14 cellular contexts compared by ENCODE assay signal in the genomic region with DNA sequence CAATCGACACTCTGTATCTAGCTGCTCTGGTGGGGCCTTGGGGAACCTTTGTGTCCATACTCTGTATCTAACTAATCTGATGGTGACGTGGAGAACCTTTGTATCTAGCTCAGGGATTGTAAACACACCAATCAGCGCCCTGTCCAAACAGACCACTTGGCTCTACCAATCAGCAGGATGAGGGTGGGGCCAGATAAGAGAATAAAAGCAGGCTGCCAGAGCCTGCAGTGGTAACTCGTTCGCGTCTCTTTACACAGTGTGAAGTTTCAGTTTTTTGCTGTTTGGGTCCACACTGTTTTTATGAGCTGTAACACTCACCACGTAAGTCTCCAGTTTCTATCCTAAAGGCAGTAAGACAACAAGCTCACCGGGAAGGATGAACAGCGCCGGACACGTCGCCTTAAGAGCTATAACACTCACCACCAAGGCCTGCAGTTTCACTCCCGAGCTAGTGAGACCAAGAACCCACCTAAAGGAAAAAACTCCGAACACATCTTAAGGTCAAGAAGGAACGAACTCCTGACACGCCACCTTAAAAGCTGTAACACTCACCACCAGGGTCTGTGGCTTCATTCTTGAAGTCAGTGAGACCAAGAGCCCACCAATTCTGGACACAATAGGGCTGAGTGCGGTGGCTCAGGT.
DNase-seq lines count a peak whose midpoint lies in the region; ATAC-seq and TF ChIP-seq lines count a peak whose summit lies in the region.
"Had no signal": no experiment of that assay in that cellular context is flagged by ENCODE, and none has a peak within 500 bp of the region (broad histone marks: within the 10 kb centered on the region; RNA-seq: fewer than 3 reads in every experiment).

No MANE protein-coding gene starts in this region.

- H3K9ac ChIP-seq in mesenchymal stem cell (ENCODE audit: low read length): no peak overlapping the region

- no peak overlapping the region for H2AK5ac ChIP-seq in mesenchymal stem cell (ENCODE audit: low read length, severe bottlenecking)

- DNase-seq in activated T-cell treated with anti-CD3 and anti-CD28 coated beads, Interleukin-2, amount 50 U/mL, for 72 hours: no peak
- no peak for DNase-seq in activated T-cell treated with anti-CD3 and anti-CD28 coated beads, Interleukin-2, amount 50 U/mL, for 1 hour
- DNase-seq in activated B cell treated with CpG ODN at 0.5 μM for 24 hours: no peak
- no peak for DNase-seq in mesenchymal stem cell
- no peak for DNase-seq in stimulated activated naive CD8-positive, alpha-beta T cell treated with anti-CD3 and anti-CD28 coated beads, Interleukin-15, amount 100 ng/mL, for 72 hours
- DNase-seq in HUDEP-2 (lab: John Stamatoyannopoulos, UW; ENCODE audit: unreplicated experiment in 76 of 76): no peak
- DNase-seq in amygdala (lab: John Stamatoyannopoulos, UW): no peak
- DNase-seq: activated CD4-positive, alpha-beta T cell treated with anti-CD3 and anti-CD28 coated beads, Interleukin-2, amount 10 ng/mL, durations not matched to agents 24 days and 14 days; activated gamma-delta T cell; effector CD4-positive, alpha-beta T cell; GF-D8; NCI-H2029 treated with DMSO at 0.1 percent for 48 hours had no signal

- no peak for ATAC-seq in activated T-cell treated with anti-CD3 and anti-CD28 coated beads, Interleukin-2, amount 50 U/mL, for 72 hours (replicated peaks in 1 of 2)
- ATAC-seq in activated B cell treated with CpG ODN at 0.5 μM for 24 hours (ENCODE audit: low read depth): no peak
- ATAC-seq in stimulated activated naive CD8-positive, alpha-beta T cell treated with anti-CD3 and anti-CD28 coated beads, Interleukin-15, amount 100 ng/mL, for 72 hours: no peak
- no peak for ATAC-seq in activated CD4-positive, CD25-positive, alpha-beta regulatory T cell treated with anti-CD3 and anti-CD28 coated beads, Interleukin-2, amount 50 U/mL, for 24 hours

- H3K4me3 Mint-ChIP-seq in activated T-cell treated with anti-CD3 and anti-CD28 coated beads, Interleukin-2, amount 50 U/mL, for 72 hours: peak overlapping the region; percentile 27 to 93
- H3K4me3 Mint-ChIP-seq in activated B cell treated with CpG ODN at 0.5 μM for 24 hours: peak overlapping the region; percentile 93
- peak overlapping the region; percentile 93 for H3K4me3 Mint-ChIP-seq in stimulated activated naive CD8-positive, alpha-beta T cell treated with anti-CD3 and anti-CD28 coated beads, Interleukin-15, amount 100 ng/mL, for 72 hours

- no peak overlapping the region for H3K27ac ChIP-seq in mesenchymal stem cell (ENCODE audit: low read length, poor library complexity, severe bottlenecking)

- no peak overlapping the region for H3K14ac ChIP-seq in mesenchymal stem cell (ENCODE audit: low read length in 2 of 2)

- no peaks in the 10 kb centered on the region for H3K9me3 Mint-ChIP-seq in activated T-cell treated with anti-CD3 and anti-CD28 coated beads, Interleukin-2, amount 50 U/mL, for 72 hours
- H3K9me3 Mint-ChIP-seq in activated B cell treated with CpG ODN at 0.5 μM for 24 hours: no peaks in the 10 kb centered on the region
- H3K9me3 Mint-ChIP-seq in stimulated activated naive CD8-positive, alpha-beta T cell treated with anti-CD3 and anti-CD28 coated beads, Interleukin-15, amount 100 ng/mL, for 72 hours: no peaks in the 10 kb centered on the region
- H3K9me3 Mint-ChIP-seq: activated CD4-positive, alpha-beta T cell treated with anti-CD3 and anti-CD28 coated beads, Interleukin-2, amount 10 ng/mL, durations not matched to agents 24 days and 14 days had no signal

- peaks cover 0 to 2% of the 10 kb centered on the region in 2 donors for H3K36me3 Mint-ChIP-seq in activated T-cell treated with anti-CD3 and anti-CD28 coated beads, Interleukin-2, amount 50 U/mL, for 72 hours (ENCODE audit: insufficient read depth in 2 of 2)
- peaks cover 6% of the 10 kb centered on the region for H3K36me3 Mint-ChIP-seq in activated B cell treated with CpG ODN at 0.5 μM for 24 hours (ENCODE audit: low read depth)

- no peaks in the 10 kb centered on the region for H3K36me3 ChIP-seq in mesenchymal stem cell (ENCODE audit: control insufficient read depth in 1 of 2, insufficient read depth in 2 of 2, low read depth in 1 of 2, low read length in 2 of 2)

- no peaks in the 10 kb centered on the region for H3K27me3 Mint-ChIP-seq in activated T-cell treated with anti-CD3 and anti-CD28 coated beads, Interleukin-2, amount 50 U/mL, for 72 hours (ENCODE audit: low read depth)
- no peaks in the 10 kb centered on the region for H3K27me3 Mint-ChIP-seq in activated B cell treated with CpG ODN at 0.5 μM for 24 hours
- no peaks in the 10 kb centered on the region for H3K27me3 Mint-ChIP-seq in stimulated activated naive CD8-positive, alpha-beta T cell treated with anti-CD3 and anti-CD28 coated beads, Interleukin-15, amount 100 ng/mL, for 72 hours

- H3K27ac Mint-ChIP-seq in activated T-cell treated with anti-CD3 and anti-CD28 coated beads, Interleukin-2, amount 50 U/mL, for 72 hours: no peak overlapping the region
- H3K27ac Mint-ChIP-seq in activated B cell treated with CpG ODN at 0.5 μM for 24 hours: no peak overlapping the region
- peak overlapping the region in 1 of 2 donors; percentile 52 for H3K27ac Mint-ChIP-seq in stimulated activated naive CD8-positive, alpha-beta T cell treated with anti-CD3 and anti-CD28 coated beads, Interleukin-15, amount 100 ng/mL, for 72 hours
- H3K27ac Mint-ChIP-seq: activated CD4-positive, alpha-beta T cell treated with anti-CD3 and anti-CD28 coated beads, Interleukin-2, amount 10 ng/mL, durations not matched to agents 24 days and 14 days had no signal

- no peaks in the 10 kb centered on the region for H3K9me3 ChIP-seq in mesenchymal stem cell (ENCODE audit: control insufficient read depth, low read length)

- H4K8ac ChIP-seq in mesenchymal stem cell (ENCODE audit: low read length): no peak overlapping the region

- H2BK15ac ChIP-seq in mesenchymal stem cell (ENCODE audit: low read depth, poor library complexity, severe bottlenecking): peak overlapping the region; percentile 67

- H2BK5ac ChIP-seq in mesenchymal stem cell (ENCODE audit: low read depth, low read length, poor library complexity, severe bottlenecking): no peak overlapping the region

- CTCF ChIA-PET in activated B cell treated with CpG ODN at 0.5 μM for 24 hours (lab: Charles Lee): no interaction called here

- 96% methylated on average over 16 of the region's 17 CpGs for WGBS in mesenchymal stem cell

- no peaks in the 10 kb centered on the region for H3K27me3 ChIP-seq in mesenchymal stem cell (ENCODE audit: control insufficient read depth in 1 of 2, insufficient read depth in 1 of 2, low read length in 2 of 2)
- H3K27me3 ChIP-seq: hepatocyte had no signal

- intact Hi-C loops in activated B cell treated with CpG ODN at 0.5 μM for 24 hours (cut with micrococcal nuclease): loop anchor here (5.0 to 10.0 kb wide), 6 partner anchors 63 to 1017 kb away; a partner anchor contains a TSS

- H4K91ac ChIP-seq in mesenchymal stem cell (ENCODE audit: low read length): no peak overlapping the region

- no peak for TF ChIP-seq CTCF in activated B cell treated with CpG ODN at 0.5 μM for 24 hours (IDR thresholded peaks at IDR 0.05)

- POLR2A ChIA-PET in activated B cell treated with CpG ODN at 0.5 μM for 24 hours (lab: Charles Lee): interaction anchor here (1.0 to 1.1 kb wide), 2 partner anchors 17 to 99 kb away, joined by 3 to 4 read pairs; no protein-coding TSS in a partner anchor

- peaks cover 26% of the 10 kb centered on the region for H3K4me1 Mint-ChIP-seq in activated T-cell treated with anti-CD3 and anti-CD28 coated beads, Interleukin-2, amount 50 U/mL, for 72 hours (ENCODE audit: low read depth)
- peaks cover 24% of the 10 kb centered on the region for H3K4me1 Mint-ChIP-seq in activated B cell treated with CpG ODN at 0.5 μM for 24 hours
- H3K4me1 Mint-ChIP-seq in stimulated activated naive CD8-positive, alpha-beta T cell treated with anti-CD3 and anti-CD28 coated beads, Interleukin-15, amount 100 ng/mL, for 72 hours: peaks cover 41% of the 10 kb centered on the region

- no peak overlapping the region for H3K18ac ChIP-seq in mesenchymal stem cell (ENCODE audit: low read depth in 1 of 2, low read length in 2 of 2)

- H3K4ac ChIP-seq in mesenchymal stem cell (ENCODE audit: low read depth in 1 of 2, low read length in 2 of 2): no peak overlapping the region

- H3K4me2 ChIP-seq in mesenchymal stem cell (ENCODE audit: low read length, poor library complexity, severe bottlenecking): no peak overlapping the region

- H2BK120ac ChIP-seq in mesenchymal stem cell (ENCODE audit: low read depth, low read length): no peak overlapping the region

- H2AFZ ChIP-seq in mesenchymal stem cell (ENCODE audit: low read depth, low read length): no peak overlapping the region

- H3K23ac ChIP-seq in mesenchymal stem cell (ENCODE audit: low read length in 2 of 2): no peak overlapping the region

- H3K4me3 ChIP-seq in mesenchymal stem cell (ENCODE audit: insufficient read depth in 1 of 2, low read depth in 1 of 2, low read length in 2 of 2): no peak overlapping the region
- H3K4me3 ChIP-seq: hepatocyte had no signal

- peaks cover 6% of the 10 kb centered on the region for H3K4me1 ChIP-seq in mesenchymal stem cell (ENCODE audit: control insufficient read depth, insufficient read depth, low read depth, low read length)

- peaks cover 3% of the 10 kb centered on the region for H3K79me1 ChIP-seq in mesenchymal stem cell (replicated peaks; ENCODE audit: low read length, poor library complexity, severe bottlenecking)

- H2BK12ac ChIP-seq in mesenchymal stem cell (ENCODE audit: low read length in 2 of 2): no peak overlapping the region
